ENCODE assay signal across 26 cellular contexts in genomic region chr1:21131200-21131599, GRCh38.
"Had no signal": no experiment of that assay in that cellular context is flagged by ENCODE, and none has a peak within 500 bp of the region (broad histone marks: within the 10 kb centered on the region; RNA-seq: fewer than 3 reads in every experiment).

No MANE protein-coding gene starts in this region.

- H3K27ac Mint-ChIP-seq: effector memory CD8-positive, alpha-beta T cell; mesothelial cell of epicardium; naive thymus-derived CD8-positive, alpha-beta T cell had no signal

- H3K9me3 ChIP-seq: colonic mucosa, esophagus squamous epithelium, gastrocnemius medialis, heart right ventricle, left lung, lower lobe of right lung, mucosa of descending colon had no signal

- H3K27me3 ChIP-seq: colonic mucosa, esophagus squamous epithelium, gastrocnemius medialis, heart right ventricle, left lung had no signal

- H3K27ac ChIP-seq: colonic mucosa, esophagus squamous epithelium, gastrocnemius medialis, heart right ventricle, left lung, lower lobe of right lung had no signal

- H3K4me1 Mint-ChIP-seq: naive thymus-derived CD8-positive, alpha-beta T cell had no signal

- FAIRE-seq: endothelial cell of umbilical vein, islet of Langerhans had no signal

- H3K4me1 ChIP-seq: colonic mucosa, esophagus squamous epithelium, heart right ventricle, left lung, lower lobe of right lung had no signal

- H3K36me3 ChIP-seq: colonic mucosa had no signal

- H3K9me3 Mint-ChIP-seq: dendritic cell treated with granulocyte-macrophage colony-stimulating factor and Interleukin-4, amounts not matched to agents 40 ng/mL and 50 ng/mL, for 4 days; effector memory CD8-positive, alpha-beta T cell had no signal

- ATAC-seq: effector memory CD8-positive, alpha-beta T cell; esophagus mucosa; gastrocnemius medialis; heart right ventricle; left cardiac atrium; left lung; left ventricle myocardium superior; lower lobe of right lung; mucosa of descending colon; naive thymus-derived CD8-positive, alpha-beta T cell had no signal

- H3K4me3 Mint-ChIP-seq: dendritic cell treated with granulocyte-macrophage colony-stimulating factor and Interleukin-4, amounts not matched to agents 40 ng/mL and 50 ng/mL, for 4 days; effector memory CD8-positive, alpha-beta T cell; mesothelial cell of epicardium; naive B cell had no signal

- DNase-seq: colonic mucosa; cortex of kidney; effector CD8-positive, alpha-beta T cell; effector memory CD8-positive, alpha-beta T cell; erythroblast; esophagus squamous epithelium; foreskin fibroblast; foreskin melanocyte; gastrocnemius medialis; glutamatergic neuron; head of caudate nucleus; heart right ventricle; hippocampal formation; left cardiac atrium; left lung; left ventricle myocardium superior; lower lobe of right lung; mesenchymal stem cell; mucosa of descending colon; naive B cell; naive thymus-derived CD8-positive, alpha-beta T cell had no signal

- H3K4me3 ChIP-seq: colonic mucosa, esophagus squamous epithelium, gastrocnemius medialis, heart right ventricle, left lung, lower lobe of right lung, mucosa of descending colon had no signal

- H3K27me3 Mint-ChIP-seq: dendritic cell treated with granulocyte-macrophage colony-stimulating factor and Interleukin-4, amounts not matched to agents 40 ng/mL and 50 ng/mL, for 4 days; effector memory CD8-positive, alpha-beta T cell; naive B cell; naive thymus-derived CD8-positive, alpha-beta T cell had no signal
